In the genomic region with DNA sequence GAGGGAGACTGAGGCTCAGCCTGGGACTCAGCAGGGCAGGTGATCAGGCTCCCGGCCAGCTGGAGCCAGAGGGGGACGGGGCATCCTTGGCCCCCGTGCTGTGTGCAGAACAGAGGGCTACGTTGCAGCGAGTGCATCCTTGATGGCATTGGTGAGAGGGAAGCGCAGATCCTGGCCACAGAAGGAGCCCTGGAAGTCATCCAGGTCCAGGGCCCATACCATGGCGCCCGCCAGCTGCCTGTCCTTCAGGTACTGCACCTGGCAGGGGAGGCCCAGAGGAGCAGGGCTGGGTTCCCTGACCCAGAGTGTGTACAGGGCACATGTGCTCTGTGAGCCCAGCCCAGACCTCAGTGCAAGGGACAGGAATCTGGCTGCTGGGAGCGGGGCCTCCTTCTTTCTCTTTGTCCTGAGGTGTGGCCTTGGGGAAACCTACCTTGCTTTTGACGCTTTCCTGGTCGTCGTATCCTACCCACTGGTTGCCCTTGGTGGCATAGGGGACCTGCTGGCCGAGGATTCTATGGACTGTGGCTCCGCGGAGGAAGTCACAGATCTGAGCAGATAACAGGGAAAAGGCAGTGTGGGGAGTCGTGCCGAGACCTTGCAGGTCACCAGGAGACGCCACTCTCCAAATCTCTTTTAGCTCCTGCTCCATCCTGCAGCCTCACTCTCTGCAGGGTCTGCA, we compare ENCODE assay signal across 19 cellular contexts. TPM values are rescaled to one million over a fixed set of nuclear protein-coding genes. Genes with fewer than 3 reads are reported as not detected.
"Had no signal": no experiment of that assay in that cellular context is flagged by ENCODE, and none has a peak within 500 bp of the region (broad histone marks: within the 10 kb centered on the region; RNA-seq: fewer than 3 reads in every experiment).

No MANE protein-coding gene starts in this region.

- H3K27ac ChIP-seq: foreskin keratinocyte, lower lobe of right lung had no signal

- H3K4me1 ChIP-seq: foreskin keratinocyte had no signal

- DNase-seq: activated CD4-positive, alpha-beta T cell treated with anti-CD3 and anti-CD28 coated beads, Interleukin-2, amount 50 U/mL, for 1 hour; activated CD4-positive, CD25-positive, alpha-beta regulatory T cell; activated CD8-positive, alpha-beta memory T cell treated with anti-CD3 and anti-CD28 coated beads for 24 hours; activated naive CD4-positive, alpha-beta T cell treated with Interleukin-2 at 50 U/mL for 16 hours; anterior cingulate cortex; cerebellar nuclear complex; effector CD8-positive, alpha-beta T cell; foreskin keratinocyte; immature natural killer cell; lower lobe of right lung; naive B cell; stimulated activated CD4-positive, alpha-beta T cell treated with anti-CD3 and anti-CD28 coated beads, Interleukin-4, amount 100 ng/mL, for 4 hours; stimulated activated CD8-positive, alpha-beta memory T cell treated with anti-CD3 and anti-CD28 coated beads, Interleukin-4, amount 100 ng/mL, for 48 hours; stimulated activated naive CD8-positive, alpha-beta T cell treated with anti-CD3 and anti-CD28 coated beads, Interleukin-15, Interleukin-2, amounts not matched to agents 100 U/mL and 50 U/mL, for 24 hours; T-helper 2 cell had no signal

- ATAC-seq: foreskin keratinocyte; lower lobe of right lung; right cardiac atrium; stimulated activated naive CD8-positive, alpha-beta T cell treated with anti-CD3 and anti-CD28 coated beads, Interleukin-15, Interleukin-2, amounts not matched to agents 100 U/mL and 50 U/mL, for 24 hours had no signal

- H3K4me3 ChIP-seq: lower lobe of right lung, skin epidermis had no signal

- H3K36me3 ChIP-seq: lower lobe of right lung had no signal

- H3K9me3 ChIP-seq: lower lobe of right lung had no signal

RNA-seq across cellular contexts. Expression of a gene that starts 3.8 kb away (rescaled TPM):
- total RNA-seq: activated T-helper 1 cell treated with anti-CD3 and anti-CD28 coated beads, Interleukin-12 subunit alpha, Interleukin-12 subunit beta, Interleukin-2, Interleukin-4 antibody, amounts not matched to agents 30 ng/mL and 10 ng/mL and 1 ng/mL, durations not matched to agents 14 hours and 24 hours and 36 hours; foreskin keratinocyte; lower lobe of right lung; progenitor cell of endocrine pancreas; right cardiac atrium had no signal

RNA-seq across cellular contexts. Expression of a gene that starts 7.0 kb away (rescaled TPM):
- total RNA-seq: activated T-helper 1 cell treated with anti-CD3 and anti-CD28 coated beads, Interleukin-12 subunit alpha, Interleukin-12 subunit beta, Interleukin-2, Interleukin-4 antibody, amounts not matched to agents 30 ng/mL and 10 ng/mL and 1 ng/mL, durations not matched to agents 14 hours and 24 hours and 36 hours; foreskin keratinocyte; progenitor cell of endocrine pancreas had no signal

RNA-seq across cellular contexts. Expression of a gene that starts 50.0 kb away (rescaled TPM):
- total RNA-seq: foreskin keratinocyte had no signal

RNA-seq across cellular contexts. Expression of a gene that starts 51.9 kb away (rescaled TPM):
- total RNA-seq: activated T-helper 1 cell treated with anti-CD3 and anti-CD28 coated beads, Interleukin-12 subunit alpha, Interleukin-12 subunit beta, Interleukin-2, Interleukin-4 antibody, amounts not matched to agents 30 ng/mL and 10 ng/mL and 1 ng/mL, durations not matched to agents 14 hours and 24 hours and 36 hours had no signal
